ENCODE assay signal across 17 cellular contexts in genomic region chr11:125284209-125284608, GRCh38.
DNase-seq lines count a peak whose midpoint lies in the region; ATAC-seq and TF ChIP-seq lines count a peak whose summit lies in the region.
"Had no signal": no experiment of that assay in that cellular context is flagged by ENCODE, and none has a peak within 500 bp of the region (broad histone marks: within the 10 kb centered on the region; RNA-seq: fewer than 3 reads in every experiment).

No MANE protein-coding gene starts in this region.

- H3K4me2 ChIP-seq in SK-N-SH, result no peak overlapping the region
- H3K4me2 ChIP-seq: BLaER1 had no signal

- no peak for ATAC-seq in SK-N-SH treated with all-trans-retinoic acid at 6 μM for 48 hours
- no peak for ATAC-seq in HG02759 (IDR thresholded peaks at IDR 0.05; ENCODE audit: unreplicated experiment)
- no peak for ATAC-seq in GM21576 (IDR thresholded peaks at IDR 0.05; ENCODE audit: unreplicated experiment)

- no peak for TF ChIP-seq RAD21 in SK-N-SH (IDR thresholded peaks at IDR 0.05; ENCODE audit: low read length)

- no peaks in the 10 kb centered on the region for H3K79me2 ChIP-seq in SK-N-SH (ENCODE audit: insufficient read depth)

- H3K36me3 Mint-ChIP-seq in mesothelial cell of epicardium, result no peaks in the 10 kb centered on the region
- peaks cover 25% of the 10 kb centered on the region for H3K36me3 Mint-ChIP-seq in osteocyte (ENCODE audit: unreplicated experiment)
- H3K36me3 Mint-ChIP-seq: CD8-positive, alpha-beta memory T cell had no signal

- peak overlapping the region; percentile 65 for H3K27ac Mint-ChIP-seq in mesothelial cell of epicardium
- H3K27ac Mint-ChIP-seq in osteocyte (ENCODE audit: unreplicated experiment), result peak overlapping the region; percentile 46
- H3K27ac Mint-ChIP-seq: CD8-positive, alpha-beta memory T cell had no signal

- H3K27ac ChIP-seq in SK-N-SH (ENCODE audit: low read depth in 2 of 2, low read length in 1 of 2) (no peak overlapping the region), temporal lobe (ENCODE audit: low read depth, low read length) (peak overlapping the region; percentile 22)
- H3K27ac ChIP-seq: BLaER1, GM23248 had no signal

- H3K27me3 Mint-ChIP-seq in mesothelial cell of epicardium (ENCODE audit: low read depth) (no peaks in the 10 kb centered on the region), osteocyte (ENCODE audit: unreplicated experiment) (no peaks in the 10 kb centered on the region)

- H3K9ac ChIP-seq in SK-N-SH, result no peak overlapping the region
- H3K9ac ChIP-seq: BLaER1, GM23248 had no signal

- CTCF ChIA-PET in SK-N-SH (lab: Yijun Ruan, JAX), result interaction anchor here (0.9 to 2.2 kb wide), 4 partner anchors 17 to 62 kb away, joined by 3 to 16 read pairs (median 4); no protein-coding TSS in a partner anchor

- no peak for DNase-seq in SK-N-SH
- DNase-seq in mesothelial cell of epicardium (ENCODE audit: low spot score in 2 of 2, unreplicated experiment in 2 of 2), result no peak
- DNase-seq in osteocyte (ENCODE audit: extremely low spot score, unreplicated experiment), result no peak
- DNase-seq in activated CD4-positive, alpha-beta T cell treated with anti-CD3 and anti-CD28 coated beads, Interleukin-2, amount 50 U/mL, for 48 hours, result no peak
- DNase-seq: 8988T; AML-193; Caco-2; CD8-positive, alpha-beta memory T cell; DND-41; GDM1; GM23248; H7 had no signal

- POLR2A ChIA-PET in SK-N-SH (lab: Yijun Ruan, JAX), result no interaction called here

- 69% methylated on average over 8 of the region's 8 CpGs for WGBS in SK-N-SH (ENCODE audit: low lambda C conversion rate)

- TF ChIP-seq CTCF in SK-N-SH (IDR thresholded peaks at IDR 0.05) (no peak), mesothelial cell of epicardium (IDR thresholded peaks at IDR 0.05; ENCODE audit: unreplicated experiment) (no peak), osteocyte (IDR thresholded peaks at IDR 0.05) (no peak)

- no peak overlapping the region for H3K4me3 ChIP-seq in SK-N-SH (ENCODE audit: low read depth in 2 of 2, low read length in 1 of 2)
- H3K4me3 ChIP-seq: BLaER1, GM23248 had no signal

- no peaks in the 10 kb centered on the region for H3K9me3 ChIP-seq in SK-N-SH
- H3K9me3 ChIP-seq: BLaER1, Caco-2 had no signal

- no peak for TF ChIP-seq EP300 in SK-N-SH (IDR thresholded peaks at IDR 0.05; ENCODE audit: borderline replicate concordance in 1 of 2, low read depth in 1 of 2, low read length in 1 of 2)

- H2AFZ ChIP-seq in SK-N-SH (ENCODE audit: low read depth), result no peak overlapping the region
- H2AFZ ChIP-seq: GM23248 had no signal

- peaks cover 0 to 15% of the 10 kb centered on the region in 2 experiments; a peak in 1 of 4 replicates for H3K4me1 ChIP-seq in SK-N-SH (ENCODE audit: control insufficient read depth in 1 of 2, insufficient read depth in 2 of 2, low read depth in 1 of 2, low read length in 1 of 2)
- H3K4me1 ChIP-seq: Caco-2 had no signal

- H3K4me1 Mint-ChIP-seq in mesothelial cell of epicardium, result peaks cover 49% of the 10 kb centered on the region
- peaks cover 62% of the 10 kb centered on the region for H3K4me1 Mint-ChIP-seq in osteocyte (ENCODE audit: unreplicated experiment)
- H3K4me1 Mint-ChIP-seq: CD8-positive, alpha-beta memory T cell had no signal

- H3K9me3 Mint-ChIP-seq in mesothelial cell of epicardium, result no peaks in the 10 kb centered on the region
- H3K9me3 Mint-ChIP-seq in osteocyte (ENCODE audit: unreplicated experiment), result no peaks in the 10 kb centered on the region
- H3K9me3 Mint-ChIP-seq: CD8-positive, alpha-beta memory T cell had no signal

- H4K20me1 ChIP-seq in SK-N-SH (ENCODE audit: insufficient read depth), result no peaks in the 10 kb centered on the region
- H4K20me1 ChIP-seq: BLaER1 had no signal

- H3K4me3 Mint-ChIP-seq in mesothelial cell of epicardium (no peak overlapping the region), osteocyte (ENCODE audit: unreplicated experiment) (no peak overlapping the region)
- H3K4me3 Mint-ChIP-seq: CD8-positive, alpha-beta memory T cell had no signal

- H3K27me3 ChIP-seq in SK-N-SH (ENCODE audit: insufficient read depth), result peaks cover 5% of the 10 kb centered on the region
- H3K27me3 ChIP-seq: BLaER1 had no signal

- H3K36me3 ChIP-seq in SK-N-SH (replicated peaks in 1 of 2; ENCODE audit: control insufficient read depth in 1 of 2, insufficient read depth in 2 of 2, low read length in 1 of 2), result no peaks in the 10 kb centered on the region
- H3K36me3 ChIP-seq: BLaER1 had no signal

- H3F3A ChIP-seq in SK-N-SH (replicated peaks; ENCODE audit: insufficient read depth), result no peaks in the 10 kb centered on the region

- no peaks in the 10 kb centered on the region for H3K9me2 ChIP-seq in SK-N-SH

TF ChIP-seq in SK-N-SH treated with all-trans-retinoic acid at 6 μM for 48 hours, 23 proteins besides CTCF, POLR2A, EP300 and RAD21 (continues in another document):
- TF ChIP-seq ISL1 (CRISPR knock-in tag; IDR thresholded peaks at IDR 0.05) (no peak), TSHZ2 (CRISPR knock-in tag; IDR thresholded peaks at IDR 0.05) (0 out of 2 replicates have a peak, but pooled peaks have one; percentile 14), ZNF565 (CRISPR knock-in tag; conservative IDR thresholded peaks at IDR 0.05; ENCODE audit: low read depth) (no peak)

TF ChIP-seq in SK-N-SH, 30 proteins besides CTCF, POLR2A, EP300 and RAD21:
- TF ChIP-seq TEAD4 (IDR thresholded peaks at IDR 0.05; ENCODE audit: borderline replicate concordance, insufficient read depth) (no peak), TAF1 (IDR thresholded peaks at IDR 0.05; ENCODE audit: borderline replicate concordance, low read depth, low read length) (no peak), SIN3A (IDR thresholded peaks at IDR 0.05; ENCODE audit: borderline replicate concordance, low read depth, low read length) (no peak), GATA2 (CRISPR knock-in tag; IDR thresholded peaks at IDR 0.05) (no peak), RFX5 (IDR thresholded peaks at IDR 0.05; ENCODE audit: low read length) (no peak), EZH2phosphoT487 (IDR thresholded peaks at IDR 0.05; ENCODE audit: borderline replicate concordance, low read depth) (no peak), FOXM1 (IDR thresholded peaks at IDR 0.05; ENCODE audit: low read depth) (no peak), ELF1 (IDR thresholded peaks at IDR 0.05) (no peak), POLR2AphosphoS5 (IDR thresholded peaks at IDR 0.05; ENCODE audit: low read depth, low read length) (no peak), REST (IDR thresholded peaks at IDR 0.05; ENCODE audit: low read depth, low read length) (no peak), ZBTB33 (IDR thresholded peaks at IDR 0.05; ENCODE audit: borderline replicate concordance, low read depth) (no peak)
